In the genomic region with DNA sequence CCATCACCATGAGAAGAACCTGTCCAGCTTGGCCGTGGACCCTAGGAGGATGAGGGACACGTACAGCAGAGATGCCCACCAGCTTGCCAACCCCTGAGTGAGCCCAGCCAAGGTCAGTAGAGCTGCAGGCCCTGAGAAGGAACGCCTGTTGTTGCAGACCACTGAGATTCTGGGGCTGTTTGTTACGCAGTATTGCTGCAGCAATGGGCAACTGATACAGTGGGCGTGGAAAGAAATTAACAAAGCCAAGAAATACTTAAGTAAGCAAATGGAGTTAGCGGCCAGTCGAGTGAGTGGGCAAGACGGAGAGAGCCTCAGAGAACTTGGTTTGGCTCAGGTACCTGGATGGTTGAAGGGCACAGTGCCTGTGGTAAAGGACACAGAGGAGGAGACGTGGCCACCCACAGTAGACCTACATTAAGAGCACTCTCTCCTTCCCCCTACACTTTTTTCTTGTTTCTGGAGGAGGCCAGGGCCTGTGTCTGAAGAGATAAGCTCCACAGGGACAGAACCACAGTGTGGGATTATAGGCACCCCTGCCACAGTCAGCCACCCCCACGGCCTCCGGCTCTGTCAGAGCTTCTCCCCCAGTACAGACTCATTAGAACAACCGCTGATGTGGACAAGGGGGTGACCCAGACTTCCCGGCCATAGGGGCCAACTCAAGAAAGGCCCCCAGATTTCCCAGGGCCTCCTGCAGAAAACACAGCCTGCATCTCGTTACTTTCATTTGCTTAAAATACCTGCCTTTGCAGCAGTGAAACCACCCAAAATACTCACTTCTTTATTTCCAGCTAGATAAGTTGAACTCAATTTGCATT, we compare ENCODE assay signal across 1 cellular context.
A peak's percentile ranks its signal among the peaks of the same experiment; 100 is the strongest.
TF ChIP-seq lines count a peak whose summit lies in the region.

No MANE protein-coding gene starts in this region.

TF ChIP-seq in K562, 482 proteins besides CTCF, POLR2A, EP300 and RAD21 (continued from another document):
- TF ChIP-seq, protein P1, sequence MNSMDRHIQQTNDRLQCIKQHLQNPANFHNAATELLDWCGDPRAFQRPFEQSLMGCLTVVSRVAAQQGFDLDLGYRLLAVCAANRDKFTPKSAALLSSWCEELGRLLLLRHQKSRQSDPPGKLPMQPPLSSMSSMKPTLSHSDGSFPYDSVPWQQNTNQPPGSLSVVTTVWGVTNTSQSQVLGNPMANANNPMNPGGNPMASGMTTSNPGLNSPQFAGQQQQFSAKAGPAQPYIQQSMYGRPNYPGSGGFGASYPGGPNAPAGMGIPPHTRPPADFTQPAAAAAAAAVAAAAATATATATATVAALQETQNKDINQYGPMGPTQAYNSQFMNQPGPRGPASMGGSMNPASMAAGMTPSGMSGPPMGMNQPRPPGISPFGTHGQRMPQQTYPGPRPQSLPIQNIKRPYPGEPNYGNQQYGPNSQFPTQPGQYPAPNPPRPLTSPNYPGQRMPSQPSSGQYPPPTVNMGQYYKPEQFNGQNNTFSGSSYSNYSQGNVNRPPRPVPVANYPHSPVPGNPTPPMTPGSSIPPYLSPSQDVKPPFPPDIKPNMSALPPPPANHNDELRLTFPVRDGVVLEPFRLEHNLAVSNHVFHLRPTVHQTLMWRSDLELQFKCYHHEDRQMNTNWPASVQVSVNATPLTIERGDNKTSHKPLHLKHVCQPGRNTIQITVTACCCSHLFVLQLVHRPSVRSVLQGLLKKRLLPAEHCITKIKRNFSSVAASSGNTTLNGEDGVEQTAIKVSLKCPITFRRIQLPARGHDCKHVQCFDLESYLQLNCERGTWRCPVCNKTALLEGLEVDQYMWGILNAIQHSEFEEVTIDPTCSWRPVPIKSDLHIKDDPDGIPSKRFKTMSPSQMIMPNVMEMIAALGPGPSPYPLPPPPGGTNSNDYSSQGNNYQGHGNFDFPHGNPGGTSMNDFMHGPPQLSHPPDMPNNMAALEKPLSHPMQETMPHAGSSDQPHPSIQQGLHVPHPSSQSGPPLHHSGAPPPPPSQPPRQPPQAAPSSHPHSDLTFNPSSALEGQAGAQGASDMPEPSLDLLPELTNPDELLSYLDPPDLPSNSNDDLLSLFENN (IDR thresholded peaks at IDR 0.05; ENCODE audit: low read depth in 2 of 2, low read length in 2 of 2) = no peak
- TF ChIP-seq BACH1 (tag; IDR thresholded peaks at IDR 0.05) (no peak), ZNF318 (IDR thresholded peaks at IDR 0.05; ENCODE audit: borderline replicate concordance in 1 of 2, low read depth in 1 of 2) (no peak), SRSF1 (IDR thresholded peaks at IDR 0.05; ENCODE audit: low read depth, low read length) (no peak), KLF13 (tag; IDR thresholded peaks at IDR 0.05; ENCODE audit: borderline replicate concordance, low read depth) (no peak), ZNF586 (CRISPR knock-in tag; conservative IDR thresholded peaks at IDR 0.05) (no peak), ATF1 (CRISPR knock-in tag; IDR thresholded peaks at IDR 0.05) (no peak), ATF1 (tag; IDR thresholded peaks at IDR 0.05) (no peak), ZNF311 (CRISPR knock-in tag; IDR thresholded peaks at IDR 0.05) (no peak), MAZ (CRISPR knock-in tag; conservative IDR thresholded peaks at IDR 0.05 in 1 of 2, IDR thresholded peaks at IDR 0.05 in 1 of 2) (0 out of 4 replicates have a peak, but pooled peaks of 1 of the 2 experiments have one; percentile 34), ARNT (IDR thresholded peaks at IDR 0.05) (peak in 1 of 2 experiments; percentile 62; a peak in 1 of 4 replicates), RREB1 (CRISPR knock-in tag; IDR thresholded peaks at IDR 0.05) (no peak), MYBL2 (IDR thresholded peaks at IDR 0.05; ENCODE audit: low read depth) (no peak), MYBL2 (CRISPR knock-in tag; IDR thresholded peaks at IDR 0.05; ENCODE audit: borderline replicate concordance) (no peak), UBTF (IDR thresholded peaks at IDR 0.05; ENCODE audit: borderline replicate concordance in 1 of 2, low read depth in 2 of 2, low read length in 2 of 2) (no peak), SAFB2 (IDR thresholded peaks at IDR 0.05; ENCODE audit: borderline replicate concordance, low read depth, low read length, severe bottlenecking) (no peak), ADNP (tag; IDR thresholded peaks at IDR 0.05) (peak; percentile 33; the same call in 1 of the 2 replicates), DMBX1 (CRISPR knock-in tag; IDR thresholded peaks at IDR 0.05; ENCODE audit: borderline replicate concordance) (no peak), REST (CRISPR knock-in tag; IDR thresholded peaks at IDR 0.05; ENCODE audit: low read depth) (no peak)
